Comparison of ENCODE assay signal across 1 cellular context in the genomic region with DNA sequence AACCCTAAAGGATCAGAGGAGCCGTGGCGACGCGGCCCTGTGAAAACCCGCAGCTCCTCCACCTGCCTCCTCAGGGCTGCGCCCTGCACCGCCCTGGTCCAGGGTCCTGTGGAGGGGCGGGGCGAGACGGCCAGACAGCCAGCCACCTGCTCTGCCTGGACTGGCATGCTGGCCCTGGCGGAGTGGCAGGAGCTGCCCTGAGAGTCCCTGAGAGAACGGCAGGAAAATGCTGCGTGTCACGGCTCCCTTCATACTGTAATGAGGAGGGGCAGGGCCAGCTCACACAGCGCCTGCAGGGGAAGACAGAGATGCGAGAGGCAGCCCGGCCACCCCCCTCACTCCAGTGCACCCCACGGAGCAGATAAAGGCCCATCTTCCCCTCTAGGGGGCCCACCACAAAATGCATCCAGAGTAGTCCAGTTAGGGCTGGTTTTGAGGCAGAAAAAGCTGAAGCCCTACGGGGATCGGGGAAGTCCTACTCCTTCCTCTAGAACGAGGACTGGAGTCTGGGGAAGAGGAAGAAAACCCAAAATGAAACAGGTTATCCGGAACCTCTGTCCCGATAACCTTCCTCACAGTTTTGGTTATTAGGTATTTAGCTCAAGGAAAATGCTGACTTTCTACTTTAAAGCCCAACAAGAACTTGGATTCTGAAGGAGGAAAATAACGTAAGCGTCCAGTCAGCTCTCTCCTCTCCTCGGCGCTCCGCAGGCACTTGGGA.
TF ChIP-seq lines count a peak whose summit lies in the region.

No MANE protein-coding gene starts in this region.

TF ChIP-seq in H1, 55 proteins besides CTCF, POLR2A, EP300 and RAD21:
- TF ChIP-seq BACH1 (IDR thresholded peaks at IDR 0.05; ENCODE audit: low read length) (no peak), MAFK (IDR thresholded peaks at IDR 0.05; ENCODE audit: low read depth, low read length) (no peak), ASH2L (IDR thresholded peaks at IDR 0.05; ENCODE audit: low read length) (no peak), POLR2AphosphoS5 (IDR thresholded peaks at IDR 0.05; ENCODE audit: low read depth, low read length) (no peak), ATF3 (IDR thresholded peaks at IDR 0.05; ENCODE audit: insufficient read depth, low read depth, low read length) (no peak), CBX8 (IDR thresholded peaks at IDR 0.05; ENCODE audit: borderline replicate concordance, low read depth, low read length) (no peak), SP1 (IDR thresholded peaks at IDR 0.05; ENCODE audit: low read depth, low read length) (no peak), TAF1 (IDR thresholded peaks at IDR 0.05; ENCODE audit: low read depth, low read length) (no peak), YY1 (IDR thresholded peaks at IDR 0.05; ENCODE audit: low read depth, low read length) (no peak), HDAC2 (IDR thresholded peaks at IDR 0.05; ENCODE audit: borderline replicate concordance in 1 of 2, low read depth in 2 of 2, low read length in 2 of 2) (no peak), JUND (IDR thresholded peaks at IDR 0.05; ENCODE audit: low read length) (no peak), KDM1A (IDR thresholded peaks at IDR 0.05; ENCODE audit: borderline replicate concordance, low read length) (no peak), CEBPB (IDR thresholded peaks at IDR 0.05; ENCODE audit: low read depth, low read length) (no peak), SUZ12 (IDR thresholded peaks at IDR 0.05; ENCODE audit: low read length) (no peak), SAP30 (IDR thresholded peaks at IDR 0.05; ENCODE audit: insufficient read depth, insufficient replicate concordance, low read length) (no peak)
